In the genomic region with DNA sequence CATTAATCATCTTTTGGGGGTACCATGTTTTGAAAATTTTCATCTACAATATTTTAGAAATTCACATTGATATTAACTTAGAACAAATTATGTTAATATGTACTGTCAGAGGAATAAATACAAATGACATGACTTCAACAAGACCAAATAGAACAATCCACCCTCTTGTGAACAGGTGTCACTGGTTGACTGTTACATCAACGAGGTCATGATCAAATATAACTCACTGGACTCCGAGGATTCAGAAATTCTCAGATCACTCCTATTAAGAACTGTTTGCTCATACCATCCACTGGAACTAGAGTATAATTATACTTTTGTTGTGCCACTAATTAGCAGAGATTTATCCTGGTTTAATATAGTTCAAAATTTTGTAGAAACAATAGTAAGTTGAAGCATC, we compare ENCODE assay signal across 24 cellular contexts.
"Had no signal": no experiment of that assay in that cellular context is flagged by ENCODE, and none has a peak within 500 bp of the region (broad histone marks: within the 10 kb centered on the region; RNA-seq: fewer than 3 reads in every experiment).

No MANE protein-coding gene starts in this region.

- H3K4me1 Mint-ChIP-seq: activated CD4-positive, alpha-beta memory T cell treated with anti-CD3 and anti-CD28 coated beads, Interleukin-2, amount 10 ng/mL, durations not matched to agents 7 days and 5 days; activated CD4-positive, alpha-beta T cell treated with anti-CD3 and anti-CD28 coated beads for 36 hours; activated CD4-positive, alpha-beta T cell treated with anti-CD3 and anti-CD28 coated beads, Interleukin-2, amount 10 ng/mL, durations not matched to agents 7 days and 5 days; activated naive CD4-positive, alpha-beta T cell treated with anti-CD3 and anti-CD28 coated beads, Interleukin-2, amount 10 ng/mL, durations not matched to agents 7 days and 5 days; activated naive CD8-positive, alpha-beta T cell treated with anti-CD3 and anti-CD28 coated beads, Interleukin-2, amount 10 ng/mL, durations not matched to agents 7 days and 5 days; brain had no signal

- H3K27ac Mint-ChIP-seq: activated CD4-positive, alpha-beta memory T cell treated with anti-CD3 and anti-CD28 coated beads, Interleukin-2, amount 10 ng/mL, durations not matched to agents 7 days and 5 days; activated CD4-positive, alpha-beta T cell treated with anti-CD3 and anti-CD28 coated beads for 36 hours; activated CD4-positive, alpha-beta T cell treated with anti-CD3 and anti-CD28 coated beads, Interleukin-2, amount 10 ng/mL, durations not matched to agents 7 days and 5 days; activated naive CD4-positive, alpha-beta T cell treated with anti-CD3 and anti-CD28 coated beads, Interleukin-2, amount 10 ng/mL, durations not matched to agents 7 days and 5 days; activated naive CD4-positive, alpha-beta T cell treated with anti-CD3 and anti-CD28 coated beads, Interleukin-2, amount 50 U/mL, for 72 hours; activated naive CD8-positive, alpha-beta T cell treated with anti-CD3 and anti-CD28 coated beads, Interleukin-2, amount 10 ng/mL, durations not matched to agents 7 days and 5 days; activated T-cell treated with anti-CD3 and anti-CD28 coated beads, Interleukin-2, amount 50 U/mL, for 24 hours; activated T-cell treated with anti-CD3 and anti-CD28 coated beads, Interleukin-2, amount 50 U/mL, for 72 hours; brain had no signal

- DNase-seq: activated CD4-positive, alpha-beta memory T cell treated with anti-CD3 and anti-CD28 coated beads, Interleukin-2, amount 10 ng/mL, durations not matched to agents 7 days and 5 days; activated CD4-positive, alpha-beta T cell treated with anti-CD3 and anti-CD28 coated beads for 36 hours; activated CD4-positive, alpha-beta T cell treated with anti-CD3 and anti-CD28 coated beads, Interleukin-2, amount 10 ng/mL, durations not matched to agents 7 days and 5 days; activated CD4-positive, alpha-beta T cell treated with anti-CD3 and anti-CD28 coated beads, Interleukin-2, amount 50 U/mL, for 4 hours; activated CD4-positive, CD25-positive, alpha-beta regulatory T cell; activated CD4-positive, CD25-positive, alpha-beta regulatory T cell treated with anti-CD3 and anti-CD28 coated beads, Interleukin-2, amount 50 U/mL, for 72 hours; activated CD8-positive, alpha-beta memory T cell treated with anti-CD3 and anti-CD28 coated beads, Interleukin-2, amount 50 U/mL, for 48 hours; activated gamma-delta T cell; activated naive CD4-positive, alpha-beta T cell; activated naive CD4-positive, alpha-beta T cell treated with anti-CD3 and anti-CD28 coated beads, Interleukin-2, amount 10 ng/mL, durations not matched to agents 7 days and 5 days; activated naive CD8-positive, alpha-beta T cell treated with anti-CD3 and anti-CD28 coated beads, Interleukin-2, amount 10 ng/mL, durations not matched to agents 7 days and 5 days; activated T-cell treated with anti-CD3 and anti-CD28 coated beads for 4 hours; activated T-cell treated with anti-CD3 and anti-CD28 coated beads, Interleukin-2, amount 50 U/mL, for 24 hours; activated T-cell treated with anti-CD3 and anti-CD28 coated beads, Interleukin-2, amount 50 U/mL, for 72 hours; central memory CD4-positive, alpha-beta T cell; cerebellar nuclear complex; colonic mucosa; effector CD8-positive, alpha-beta T cell; esophagus squamous epithelium; foreskin melanocyte; heart right ventricle had no signal

- H3K4me3 Mint-ChIP-seq: activated CD4-positive, alpha-beta memory T cell treated with anti-CD3 and anti-CD28 coated beads, Interleukin-2, amount 10 ng/mL, durations not matched to agents 7 days and 5 days; activated CD4-positive, alpha-beta T cell treated with anti-CD3 and anti-CD28 coated beads for 36 hours; activated CD4-positive, alpha-beta T cell treated with anti-CD3 and anti-CD28 coated beads, Interleukin-2, amount 10 ng/mL, durations not matched to agents 7 days and 5 days; activated naive CD4-positive, alpha-beta T cell treated with anti-CD3 and anti-CD28 coated beads, Interleukin-2, amount 10 ng/mL, durations not matched to agents 7 days and 5 days; activated naive CD8-positive, alpha-beta T cell treated with anti-CD3 and anti-CD28 coated beads, Interleukin-2, amount 10 ng/mL, durations not matched to agents 7 days and 5 days; activated T-cell treated with anti-CD3 and anti-CD28 coated beads, Interleukin-2, amount 50 U/mL, for 24 hours; activated T-cell treated with anti-CD3 and anti-CD28 coated beads, Interleukin-2, amount 50 U/mL, for 72 hours; brain had no signal

- H3K36me3 Mint-ChIP-seq: activated naive CD4-positive, alpha-beta T cell treated with anti-CD3 and anti-CD28 coated beads, Interleukin-2, amount 10 ng/mL, durations not matched to agents 7 days and 5 days; activated naive CD8-positive, alpha-beta T cell treated with anti-CD3 and anti-CD28 coated beads, Interleukin-2, amount 10 ng/mL, durations not matched to agents 7 days and 5 days; brain had no signal

- H3K27me3 Mint-ChIP-seq: activated CD4-positive, alpha-beta memory T cell treated with anti-CD3 and anti-CD28 coated beads, Interleukin-2, amount 10 ng/mL, durations not matched to agents 7 days and 5 days; activated CD4-positive, alpha-beta T cell treated with anti-CD3 and anti-CD28 coated beads for 36 hours; activated CD4-positive, alpha-beta T cell treated with anti-CD3 and anti-CD28 coated beads, Interleukin-2, amount 10 ng/mL, durations not matched to agents 7 days and 5 days; activated naive CD4-positive, alpha-beta T cell treated with anti-CD3 and anti-CD28 coated beads, Interleukin-2, amount 10 ng/mL, durations not matched to agents 7 days and 5 days; activated naive CD8-positive, alpha-beta T cell treated with anti-CD3 and anti-CD28 coated beads, Interleukin-2, amount 10 ng/mL, durations not matched to agents 7 days and 5 days; activated T-cell treated with anti-CD3 and anti-CD28 coated beads, Interleukin-2, amount 50 U/mL, for 24 hours; brain had no signal

- ATAC-seq: activated CD4-positive, alpha-beta T cell treated with anti-CD3 and anti-CD28 coated beads for 36 hours; activated naive CD4-positive, alpha-beta T cell treated with anti-CD3 and anti-CD28 coated beads, Interleukin-2, amount 50 U/mL, for 72 hours; activated T-cell treated with anti-CD3 and anti-CD28 coated beads, Interleukin-2, amount 50 U/mL, for 72 hours; gastroesophageal sphincter; heart right ventricle had no signal
